Comparison of ENCODE assay signal across 29 cellular contexts in genomic region chr2:1709970-1710560, GRCh38. TPM values are rescaled to one million over a fixed set of nuclear protein-coding genes. Genes with fewer than 3 reads are reported as not detected.
DNase-seq lines count a peak whose midpoint lies in the region; FAIRE-seq and TF ChIP-seq lines count a peak whose summit lies in the region.
"Had no signal": no experiment of that assay in that cellular context is flagged by ENCODE, and none has a peak within 500 bp of the region (broad histone marks: within the 10 kb centered on the region; RNA-seq: fewer than 3 reads in every experiment).

No MANE protein-coding gene starts in this region.

- TF ChIP-seq CTCF in MM.1S (IDR thresholded peaks at IDR 0.05; ENCODE audit: low read length) (no peak), RWPE1 (conservative IDR thresholded peaks at IDR 0.05; ENCODE audit: low read depth) (no peak), neural crest cell (conservative IDR thresholded peaks at IDR 0.05) (no peak), sigmoid colon (IDR thresholded peaks at IDR 0.05) (no peak)

- H3K9me3 Mint-ChIP-seq in neural crest cell: no peaks in the 10 kb centered on the region
- H3K9me3 Mint-ChIP-seq: CD8-positive, alpha-beta T cell had no signal

- H3K36me3 ChIP-seq in MM.1S (replicated peaks; ENCODE audit: insufficient read depth, low read length) (no peaks in the 10 kb centered on the region), sigmoid colon (no peaks in the 10 kb centered on the region)

- no peaks in the 10 kb centered on the region for H3F3A ChIP-seq in MM.1S (ENCODE audit: insufficient read depth, low read length)

- no peaks in the 10 kb centered on the region for H3K36me3 Mint-ChIP-seq in neural crest cell (ENCODE audit: low read depth)
- H3K36me3 Mint-ChIP-seq: CD8-positive, alpha-beta T cell had no signal

- H3K27ac ChIP-seq in MM.1S (ENCODE audit: low read length): peak overlapping the region; percentile 11; the same call in 1 of the 2 replicates
- peak overlapping the region; percentile 100 for H3K27ac ChIP-seq in RWPE1
- peak overlapping the region in 3 of 4 donors; percentile 70 to 87 (median 83) for H3K27ac ChIP-seq in sigmoid colon
- H3K27ac ChIP-seq: A549, C4-2B, SK-N-MC had no signal

- peak overlapping the region; percentile 19 for H3K4me3 Mint-ChIP-seq in neural crest cell
- H3K4me3 Mint-ChIP-seq: CD8-positive, alpha-beta T cell had no signal

- H3K9me2 ChIP-seq in MM.1S (replicated peaks; ENCODE audit: insufficient read depth, low read length): no peaks in the 10 kb centered on the region

- H2AFZ ChIP-seq in MM.1S (ENCODE audit: low read length): no peak overlapping the region

- FAIRE-seq in HTR-8/SVneo (lab: Jason Lieb, UNC): no peak
- FAIRE-seq: A549, GM12878, HepG2 had no signal

- peaks cover 61% of the 10 kb centered on the region for H3K4me1 Mint-ChIP-seq in neural crest cell

- no peaks in the 10 kb centered on the region for H4K20me1 ChIP-seq in MM.1S (ENCODE audit: insufficient read depth, low read length)

- no peak overlapping the region for H3K4me3 ChIP-seq in MM.1S (ENCODE audit: low read length)
- H3K4me3 ChIP-seq in sigmoid colon: no peak overlapping the region
- H3K4me3 ChIP-seq: A549, GM12878, SK-N-MC had no signal

- H3K79me2 ChIP-seq in MM.1S (ENCODE audit: low read length): no peaks in the 10 kb centered on the region

- POLR2A ChIA-PET in RWPE1 (lab: Yijun Ruan, JAX; ENCODE audit: low non-redundant PET): no interaction called here

- no peak for TF ChIP-seq POLR2A in sigmoid colon (IDR thresholded peaks at IDR 0.05)

- no peak for TF ChIP-seq EP300 in sigmoid colon (IDR thresholded peaks at IDR 0.05)

- H3K27me3 ChIP-seq in MM.1S (replicated peaks; ENCODE audit: insufficient read depth, low read length): no peaks in the 10 kb centered on the region
- no peaks in the 10 kb centered on the region for H3K27me3 ChIP-seq in sigmoid colon

- intact Hi-C loops in sigmoid colon (cut with DNase I): no loop called here

- WGBS in sigmoid colon, 2 donors: 86 to 87% methylated on average over 15 of the region's 15 CpGs

- no peak overlapping the region for H3K9ac ChIP-seq in MM.1S (ENCODE audit: low read length)

- H3K9me3 ChIP-seq in MM.1S (replicated peaks; ENCODE audit: insufficient read depth, low read length): no peaks in the 10 kb centered on the region
- H3K9me3 ChIP-seq in sigmoid colon: no peaks in the 10 kb centered on the region
- H3K9me3 ChIP-seq: A549, Caco-2 had no signal

- peak; percentile 30 for DNase-seq in MM.1S
- no peak for DNase-seq in RWPE1 (ENCODE audit: low spot score)
- no peak for DNase-seq in neural crest cell (ENCODE audit: low read depth, low spot score)
- peak; percentile 62 for DNase-seq in sigmoid colon
- DNase-seq in DMS79 treated with DMSO at 0.1 percent for 48 hours (lab: John Stamatoyannopoulos, UW): no peak
- no peak for DNase-seq in HTR-8/SVneo (ENCODE audit: insufficient read length, low spot score)
- no peak for DNase-seq in effector CD8-positive, alpha-beta T cell (lab: John Stamatoyannopoulos, UW)
- no peak for DNase-seq in effector CD4-positive, alpha-beta T cell
- DNase-seq: AML-193; Caco-2; CD8-positive, alpha-beta T cell; EL; GDM1; Karpas-422; NCI-H1092 treated with DMSO at 0.1 percent for 48 hours; NCI-H1436; NCI-H187; NCI-H2081 treated with DMSO at 0.1 percent for 48 hours; NCI-H2171 treated with DMSO at 0.1 percent for 48 hours; NCI-H345; NCI-H510A treated with DMSO at 0.1 percent for 48 hours; NCI-H748 treated with DMSO at 0.1 percent for 48 hours; SIG-M5; SW 1271 had no signal

- CTCF ChIA-PET in RWPE1 (lab: Yijun Ruan, JAX): no interaction called here

- no peak overlapping the region for H3K4me2 ChIP-seq in MM.1S (ENCODE audit: low read depth, low read length)
- H3K4me2 ChIP-seq: A549 had no signal

- H3K27ac Mint-ChIP-seq in neural crest cell (ENCODE audit: unreplicated experiment): no peak overlapping the region
- H3K27ac Mint-ChIP-seq: CD8-positive, alpha-beta T cell had no signal

- no peaks in the 10 kb centered on the region for H3K27me3 Mint-ChIP-seq in neural crest cell (ENCODE audit: low read depth)

- H3K4me1 ChIP-seq in MM.1S (ENCODE audit: low read length) (no peaks in the 10 kb centered on the region), sigmoid colon (peaks cover 0 to 68% (median 52%) of the 10 kb centered on the region in 4 donors)
- H3K4me1 ChIP-seq: A549, Caco-2 had no signal

RNA-seq across cellular contexts. Expression of gene PXDN, which starts 34.2 kb away (rescaled TPM):
- total RNA-seq in neural crest cell (217 and 218 TPM in 2 replicates), sigmoid colon (100 to 1,000 TPM in 1 of 4 donors, 10 to 100 TPM in 3; 34.4 to 126 (median 48.3) TPM)
- 10 to 100 TPM in 1 of 3 donors, 1 to 10 TPM in 2; 1.2 to 13.6 (median 1.8) TPM for polyA plus RNA-seq in sigmoid colon
- total RNA-seq: HepG2 had no signal
- polyA plus RNA-seq: HepG2 had no signal

Comparison
In these comparisons a context has a peak if more than half of its experiments do, and no peak if none do; other contexts are left out.
1. DNase-seq: peak in MM.1S (single experiment) and sigmoid colon (single experiment); none in RWPE1 (single experiment), neural crest cell (single experiment), DMS79 treated with DMSO at 0.1 percent for 48 hours (single experiment), HTR-8/SVneo (single experiment), effector CD8-positive, alpha-beta T cell (single experiment) and effector CD4-positive, alpha-beta T cell (single experiment).
2. H3K27ac ChIP-seq: peak in every context shown above with its lines; median percentile 100 in RWPE1; 83 in sigmoid colon; 11 in MM.1S.